1 cellular context compared by ENCODE assay signal in genomic region chr22:19109198-19110063, GRCh38.
TF ChIP-seq lines count a peak whose summit lies in the region.

No MANE protein-coding gene starts in this region.

TF ChIP-seq in K562, 482 proteins besides CTCF, POLR2A, EP300 and RAD21 (continued from another document and continues in another):
- TF ChIP-seq NEUROD1 (IDR thresholded peaks at IDR 0.05; ENCODE audit: borderline replicate concordance, low read depth, low read length, partially characterized antibody) (peak; percentile 81), PYGO2 (tag; IDR thresholded peaks at IDR 0.05) (no peak), XRCC3 (IDR thresholded peaks at IDR 0.05) (no peak; the same call in 1 of the 2 replicates), VEZF1 (CRISPR knock-in tag; IDR thresholded peaks at IDR 0.05) (peak; percentile 90), GABPB1 (CRISPR knock-in tag; IDR thresholded peaks at IDR 0.05) (no peak), GABPB2 (CRISPR knock-in tag; conservative IDR thresholded peaks at IDR 0.05) (no peak), PHB (CRISPR knock-in tag; IDR thresholded peaks at IDR 0.05) (no peak), CHAMP1 (IDR thresholded peaks at IDR 0.05) (no peak; the same call in 1 of the 2 replicates), GATAD2B (IDR thresholded peaks at IDR 0.05; ENCODE audit: borderline replicate concordance) (no peak; the same call in none of the 2 replicates), CTCFL (IDR thresholded peaks at IDR 0.05; ENCODE audit: borderline replicate concordance, insufficient read depth, low read depth, low read length, poor library complexity, severe bottlenecking) (no peak), FOXM1 (IDR thresholded peaks at IDR 0.05; ENCODE audit: low read depth) (peak; percentile 89), FOXM1 (CRISPR knock-in tag; IDR thresholded peaks at IDR 0.05; ENCODE audit: low read depth) (no peak), ZNF639 (CRISPR knock-in tag; conservative IDR thresholded peaks at IDR 0.05 in 1 of 2, IDR thresholded peaks at IDR 0.05 in 1 of 2) (peak in 1 of 2 experiments; percentile 85; a peak in 2 of 4 replicates), HNRNPH1 (optimal IDR thresholded peaks at IDR 0.05; ENCODE audit: low read depth, low read length) (no peak), PHF20 (IDR thresholded peaks at IDR 0.05; ENCODE audit: partially characterized antibody) (no peak), BACH1 (tag; IDR thresholded peaks at IDR 0.05) (peak; percentile 71; the same call in 1 of the 2 replicates), ARHGAP35 (IDR thresholded peaks at IDR 0.05; ENCODE audit: partially characterized antibody) (no peak), MITF (IDR thresholded peaks at IDR 0.05) (no peak), HMBOX1 (IDR thresholded peaks at IDR 0.05) (peak; percentile 86; the same call in 1 of the 2 replicates), SIN3A (IDR thresholded peaks at IDR 0.05; ENCODE audit: borderline replicate concordance in 2 of 2, control insufficient read depth in 1 of 2, low read depth in 2 of 2, low read length in 2 of 2) (peak in 1 of 2 experiments; percentile 56; a peak in 1 of 4 replicates), TEAD1 (CRISPR knock-in tag; IDR thresholded peaks at IDR 0.05) (no peak), PHF21A (IDR thresholded peaks at IDR 0.05; ENCODE audit: borderline replicate concordance, low read depth) (no peak), TAL1 (IDR thresholded peaks at IDR 0.05) (peak; percentile 95), ETS1 (conservative IDR thresholded peaks at IDR 0.05; ENCODE audit: control insufficient read depth, low read depth, low read length) (no peak), KAT2B (IDR thresholded peaks at IDR 0.05; ENCODE audit: low read depth, low read length) (no peak), SLC30A9 (CRISPR knock-in tag; IDR thresholded peaks at IDR 0.05) (no peak), RUNX1 (IDR thresholded peaks at IDR 0.05; ENCODE audit: low read depth) (no peak), NFIX (CRISPR knock-in tag; IDR thresholded peaks at IDR 0.05; ENCODE audit: low read depth) (no peak), SMAD2 (IDR thresholded peaks at IDR 0.05; ENCODE audit: low read depth, low read length) (no peak), EWSR1 (IDR thresholded peaks at IDR 0.05; ENCODE audit: borderline replicate concordance, low read depth, partially characterized antibody) (no peak), ZMIZ1 (IDR thresholded peaks at IDR 0.05; ENCODE audit: low read depth in 2 of 2, low read length in 2 of 2) (peak in 1 of 2 experiments; percentile 90; a peak in 2 of 4 replicates), CREBBP (IDR thresholded peaks at IDR 0.05; ENCODE audit: low read depth, low read length) (no peak), UBTF (IDR thresholded peaks at IDR 0.05; ENCODE audit: borderline replicate concordance in 1 of 2, low read depth in 2 of 2, low read length in 2 of 2) (no peak), DLX4 (CRISPR knock-in tag; IDR thresholded peaks at IDR 0.05) (no peak), CBX2 (IDR thresholded peaks at IDR 0.05; ENCODE audit: insufficient read depth, low read length, poor library complexity, severe bottlenecking) (no peak), ZNF696 (CRISPR knock-in tag; conservative IDR thresholded peaks at IDR 0.05) (peak; percentile 62; the same call in 1 of the 2 replicates), MAX (CRISPR knock-in tag; IDR thresholded peaks at IDR 0.05) (no peak), ZNF764 (CRISPR knock-in tag; IDR thresholded peaks at IDR 0.05; ENCODE audit: low read depth) (no peak; the same call in 1 of the 2 replicates), STAT5B (CRISPR knock-in tag; IDR thresholded peaks at IDR 0.05) (no peak)
